Comparison of ENCODE assay signal across 11 cellular contexts in genomic region chr7:44184221-44184873, GRCh38. TPM values are rescaled to one million over a fixed set of nuclear protein-coding genes. Genes with fewer than 3 reads are reported as not detected.
DNase-seq lines count a peak whose midpoint lies in the region; ATAC-seq and TF ChIP-seq lines count a peak whose summit lies in the region.
"Had no signal": no experiment of that assay in that cellular context is flagged by ENCODE, and none has a peak within 500 bp of the region (broad histone marks: within the 10 kb centered on the region; RNA-seq: fewer than 3 reads in every experiment).

No MANE protein-coding gene starts in this region.

- CTCF ChIA-PET in HEK293T (lab: Yijun Ruan, JAX) = no interaction called here

- H3K36me3 Mint-ChIP-seq in activated T-helper 17 cell treated with anti-CD3 and anti-CD28 coated beads, Interleukin-2, amount 50 U/mL, for 72 hours (ENCODE audit: low read depth) = no peaks in the 10 kb centered on the region
- H3K36me3 Mint-ChIP-seq in natural killer cell treated with Interleukin-12 subunit alpha and Interleukin-12 subunit beta and Interleukin-15 and Interleukin-18, amount 100 ng/mL, for 72 hours = no peaks in the 10 kb centered on the region

- DNase-seq in 8988T = peak; percentile 59
- peak; percentile 22 for DNase-seq in HEK293T (ENCODE audit: extremely low spot score)
- DNase-seq in iris pigment epithelial cell (ENCODE audit: low read depth) = peak; percentile 88
- no peak for DNase-seq in DMS79 (lab: John Stamatoyannopoulos, UW)
- no peak for DNase-seq in natural killer cell treated with Interleukin-12 subunit alpha and Interleukin-12 subunit beta and Interleukin-15 and Interleukin-18, amount 100 ng/mL, for 72 hours (ENCODE audit: low spot score)
- DNase-seq: activated CD4-positive, alpha-beta T cell treated with anti-CD3 and anti-CD28 coated beads, Interleukin-2, amount 50 U/mL, for 48 hours; NCI-H526 treated with DMSO at 0.1 percent for 48 hours had no signal

- H3K9me3 Mint-ChIP-seq in activated T-helper 17 cell treated with anti-CD3 and anti-CD28 coated beads, Interleukin-2, amount 50 U/mL, for 72 hours = no peaks in the 10 kb centered on the region
- H3K9me3 Mint-ChIP-seq in natural killer cell treated with Interleukin-12 subunit alpha and Interleukin-12 subunit beta and Interleukin-15 and Interleukin-18, amount 100 ng/mL, for 72 hours = no peaks in the 10 kb centered on the region

- no peaks in the 10 kb centered on the region for H3K4me1 Mint-ChIP-seq in activated T-helper 17 cell treated with anti-CD3 and anti-CD28 coated beads, Interleukin-2, amount 50 U/mL, for 72 hours
- no peaks in the 10 kb centered on the region for H3K4me1 Mint-ChIP-seq in natural killer cell treated with Interleukin-12 subunit alpha and Interleukin-12 subunit beta and Interleukin-15 and Interleukin-18, amount 100 ng/mL, for 72 hours (ENCODE audit: low read depth in 2 of 2)

- POLR2A ChIA-PET in HEK293T (lab: Yijun Ruan, JAX) = no interaction called here

- no peak overlapping the region for H3K4me3 Mint-ChIP-seq in activated T-helper 17 cell treated with anti-CD3 and anti-CD28 coated beads, Interleukin-2, amount 50 U/mL, for 72 hours
- no peak overlapping the region for H3K4me3 Mint-ChIP-seq in natural killer cell treated with Interleukin-12 subunit alpha and Interleukin-12 subunit beta and Interleukin-15 and Interleukin-18, amount 100 ng/mL, for 72 hours

- H3K27ac Mint-ChIP-seq in activated T-helper 17 cell treated with anti-CD3 and anti-CD28 coated beads, Interleukin-2, amount 50 U/mL, for 72 hours = no peak overlapping the region
- no peak overlapping the region for H3K27ac Mint-ChIP-seq in natural killer cell treated with Interleukin-12 subunit alpha and Interleukin-12 subunit beta and Interleukin-15 and Interleukin-18, amount 100 ng/mL, for 72 hours

- H3K27me3 Mint-ChIP-seq in activated T-helper 17 cell treated with anti-CD3 and anti-CD28 coated beads, Interleukin-2, amount 50 U/mL, for 72 hours = peaks cover under 1% of the 10 kb centered on the region
- H3K27me3 Mint-ChIP-seq in natural killer cell treated with Interleukin-12 subunit alpha and Interleukin-12 subunit beta and Interleukin-15 and Interleukin-18, amount 100 ng/mL, for 72 hours = peaks cover 16 to 18% of the 10 kb centered on the region in 2 donors

- peak; percentile 38 for ATAC-seq in activated T-helper 17 cell treated with anti-CD3 and anti-CD28 coated beads, Interleukin-2, amount 50 U/mL, for 72 hours (replicated peaks)
- ATAC-seq in GM21576 (IDR thresholded peaks at IDR 0.05; ENCODE audit: unreplicated experiment) (no peak), GM18520 (IDR thresholded peaks at IDR 0.05; ENCODE audit: unreplicated experiment) (no peak)
- ATAC-seq in natural killer cell treated with Interleukin-12 subunit alpha and Interleukin-12 subunit beta and Interleukin-15 and Interleukin-18, amount 100 ng/mL, for 72 hours = no peak

TF ChIP-seq in HEK293T, 16 proteins besides CTCF, POLR2A, EP300 and RAD21:
- no peak for TF ChIP-seq HDGF (IDR thresholded peaks at IDR 0.05; ENCODE audit: borderline replicate concordance)
- no peak for TF ChIP-seq SUZ12 (IDR thresholded peaks at IDR 0.05)
- TF ChIP-seq FOXA1 (IDR thresholded peaks at IDR 0.05) = no peak
- TF ChIP-seq NFRKB (IDR thresholded peaks at IDR 0.05) = no peak
- no peak for TF ChIP-seq ARNT (IDR thresholded peaks at IDR 0.05)
- TF ChIP-seq CTBP1 (IDR thresholded peaks at IDR 0.05; ENCODE audit: borderline replicate concordance) = no peak
- TF ChIP-seq LEF1 (IDR thresholded peaks at IDR 0.05; ENCODE audit: borderline replicate concordance) = no peak
- TF ChIP-seq L3MBTL2 (conservative IDR thresholded peaks at IDR 0.05) = no peak
TF ChIP-seq in HEK293T: peak in this region for 0.

RNA-seq across cellular contexts. Expression of gene GCK, which starts 4.9 kb away (rescaled TPM):
- 1 to 10 TPM in 1 of 2 donors, under 1 TPM in 1; 0.58 to 1.2 TPM for total RNA-seq in activated T-helper 17 cell treated with anti-CD3 and anti-CD28 coated beads, Interleukin-2, amount 50 U/mL, for 72 hours
- under 1 TPM in 1 of 2 donors, not detected in 1; 0.24 TPM for total RNA-seq in natural killer cell treated with Interleukin-12 subunit alpha and Interleukin-12 subunit beta and Interleukin-15 and Interleukin-18, amount 100 ng/mL, for 72 hours

RNA-seq across cellular contexts. Expression of gene YKT6, which starts 16.4 kb away (rescaled TPM):
- 10 to 100 TPM; 34.4 to 66.8 TPM for total RNA-seq in activated T-helper 17 cell treated with anti-CD3 and anti-CD28 coated beads, Interleukin-2, amount 50 U/mL, for 72 hours
- total RNA-seq in natural killer cell treated with Interleukin-12 subunit alpha and Interleukin-12 subunit beta and Interleukin-15 and Interleukin-18, amount 100 ng/mL, for 72 hours = 10 to 100 TPM; 93.1 to 99.3 TPM

RNA-seq across cellular contexts. Expression of gene MYL7, which starts 43.2 kb away (rescaled TPM):
- total RNA-seq in activated T-helper 17 cell treated with anti-CD3 and anti-CD28 coated beads, Interleukin-2, amount 50 U/mL, for 72 hours = not detected
- total RNA-seq in natural killer cell treated with Interleukin-12 subunit alpha and Interleukin-12 subunit beta and Interleukin-15 and Interleukin-18, amount 100 ng/mL, for 72 hours = not detected
- total RNA-seq: dermis microvascular lymphatic vessel endothelial cell had no signal

Comparison
In these comparisons a context has a peak if more than half of its experiments do, and no peak if none do; other contexts are left out.
1. DNase-seq: peak in 8988T (single experiment), HEK293T (single experiment) and iris pigment epithelial cell (single experiment); none in DMS79 (single experiment) and natural killer cell treated with Interleukin-12 subunit alpha and Interleukin-12 subunit beta and Interleukin-15 and Interleukin-18, amount 100 ng/mL, for 72 hours (single experiment).